8 cellular contexts compared by ENCODE assay signal in genomic region chr2:24792542-24792873, GRCh38. TPM values are rescaled to one million over a fixed set of nuclear protein-coding genes. Genes with fewer than 3 reads are reported as not detected.
DNase-seq lines count a peak whose midpoint lies in the region; ATAC-seq and TF ChIP-seq lines count a peak whose summit lies in the region.

No MANE protein-coding gene starts in this region.

- peak overlapping the region; percentile 82 for H3K4me3 ChIP-seq in ACC112 (ENCODE audit: low read depth, low read length)
- peak overlapping the region; percentile 57 to 88 (median 71) for H3K4me3 ChIP-seq in breast epithelium
- peak overlapping the region; percentile 93 to 100 for H3K4me3 ChIP-seq in mucosa of rectum (ENCODE audit: low read length in 2 of 2)

- H3K27me3 ChIP-seq in ACC112 (ENCODE audit: insufficient read depth, low read length) (no peaks in the 10 kb centered on the region), breast epithelium (no peaks in the 10 kb centered on the region), mucosa of rectum (ENCODE audit: control insufficient read depth in 2 of 2, insufficient read depth in 2 of 2, low read length in 2 of 2) (no peaks in the 10 kb centered on the region)

- peaks cover 6% of the 10 kb centered on the region for H3K36me3 ChIP-seq in ACC112 (ENCODE audit: insufficient read depth, low read length)
- no peaks in the 10 kb centered on the region for H3K36me3 ChIP-seq in breast epithelium
- H3K36me3 ChIP-seq in mucosa of rectum (ENCODE audit: control insufficient read depth in 2 of 2, insufficient read depth in 2 of 2, low read length in 2 of 2), result peaks cover 0 to 9% of the 10 kb centered on the region in 2 donors

- TF ChIP-seq CTCF in breast epithelium (IDR thresholded peaks at IDR 0.05), result no peak

- no peak for TF ChIP-seq POLR2A in breast epithelium (IDR thresholded peaks at IDR 0.05)

- intact Hi-C loops in breast epithelium (cut with DNase I; ENCODE audit: low total_unique reads), result no loop called here

- H3K4me1 ChIP-seq in ACC112 (ENCODE audit: control insufficient read depth, insufficient read depth, low read length, unreplicated experiment), result peaks cover 18% of the 10 kb centered on the region
- H3K4me1 ChIP-seq in breast epithelium, result peaks cover 0 to 3% of the 10 kb centered on the region in 2 donors
- peaks cover 5 to 13% of the 10 kb centered on the region in 2 donors for H3K4me1 ChIP-seq in mucosa of rectum (ENCODE audit: control insufficient read depth in 2 of 2, insufficient read depth in 2 of 2, low read length in 2 of 2)

- H3K9me3 ChIP-seq in breast epithelium (no peaks in the 10 kb centered on the region), mucosa of rectum (ENCODE audit: control insufficient read depth in 2 of 2, low read length in 2 of 2) (no peaks in the 10 kb centered on the region)

- peaks cover 42% of the 10 kb centered on the region for H3K79me2 ChIP-seq in ACC112 (ENCODE audit: control insufficient read depth, insufficient read depth, low read length, unreplicated experiment)

- peak overlapping the region; percentile 94 to 97 for H3K9ac ChIP-seq in mucosa of rectum (ENCODE audit: low read depth in 1 of 2, low read length in 2 of 2)

- H3K27ac ChIP-seq in ACC112 (ENCODE audit: low read depth, low read length) (no peak overlapping the region), breast epithelium (peak overlapping the region; percentile 98 to 99), mucosa of rectum (ENCODE audit: low read depth in 2 of 2, low read length in 2 of 2) (peak overlapping the region; percentile 99 to 100)

- ATAC-seq in HG03571 (IDR thresholded peaks at IDR 0.05; ENCODE audit: unreplicated experiment), result peak; percentile 3
- ATAC-seq in HG02642 (IDR thresholded peaks at IDR 0.05; ENCODE audit: poor library complexity, unreplicated experiment), result no peak

- peak overlapping the region; percentile 71 for H2AFZ ChIP-seq in ACC112 (ENCODE audit: low read length, unreplicated experiment)

- DNase-seq in breast epithelium (ENCODE audit: low spot score in 2 of 2) (no peak), NCI-H345 treated with DMSO at 0.1 percent for 48 hours (lab: John Stamatoyannopoulos, UW; ENCODE audit: unreplicated experiment) (no peak), MV-4-11 (lab: John Stamatoyannopoulos, UW) (no peak), NCI-H226 (no peak)

RNA-seq across cellular contexts. Expression of gene PTRHD1, which starts 0.7 kb away (rescaled TPM):
- 10 to 100 TPM; 19.3 to 38.8 (median 37.9) TPM for total RNA-seq in breast epithelium

RNA-seq across cellular contexts. Expression of gene CENPO, which starts 0.7 kb away (rescaled TPM):
- 1 to 10 TPM; 1.6 to 4.2 (median 1.8) TPM for total RNA-seq in breast epithelium
